In the genomic region with DNA sequence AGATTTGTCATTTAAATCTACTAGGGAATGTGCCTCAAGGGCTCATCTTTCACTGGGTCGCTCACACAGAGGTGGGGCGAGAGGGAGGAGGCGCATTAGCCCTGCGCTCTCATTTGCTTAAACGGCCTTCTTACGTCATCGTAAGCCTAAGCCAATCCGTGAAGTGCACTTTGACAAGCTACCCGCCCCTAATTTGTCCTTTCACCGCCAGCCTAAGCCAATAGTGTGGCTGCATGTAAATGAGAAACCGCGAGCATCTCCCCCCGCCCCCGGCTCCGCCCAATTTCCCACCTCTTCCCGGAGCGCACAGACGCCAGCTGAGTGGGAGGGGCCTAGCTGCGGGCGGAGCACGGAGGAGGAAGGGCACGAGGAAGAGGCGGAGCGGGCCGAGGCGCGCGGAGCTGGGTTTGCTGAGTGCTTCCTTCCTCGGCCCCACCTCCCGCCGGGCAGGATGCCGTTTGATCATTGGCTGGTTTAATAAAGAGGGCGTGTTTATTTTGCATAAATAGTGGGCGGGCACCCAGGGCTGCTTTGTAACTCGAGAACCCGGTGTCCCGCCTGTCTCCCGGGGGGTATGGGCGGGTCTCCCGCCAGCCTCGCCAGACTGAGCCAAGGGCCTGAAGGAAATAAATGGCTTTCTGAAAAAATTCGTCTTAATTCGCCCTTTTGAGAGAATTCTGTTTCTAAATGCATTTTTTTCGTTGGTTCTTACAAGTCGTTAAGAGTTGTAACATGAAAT, we compare ENCODE assay signal across 9 cellular contexts.
DNase-seq lines count a peak whose midpoint lies in the region; ATAC-seq and TF ChIP-seq lines count a peak whose summit lies in the region.
"Had no signal": no experiment of that assay in that cellular context is flagged by ENCODE, and none has a peak within 500 bp of the region (broad histone marks: within the 10 kb centered on the region; RNA-seq: fewer than 3 reads in every experiment).

No MANE protein-coding gene starts in this region.

- peak overlapping the region; percentile 42 to 48 for H3K4me3 ChIP-seq in duodenal mucosa (ENCODE audit: low read depth in 1 of 2, low read length in 2 of 2)
- H3K4me3 ChIP-seq: dorsolateral prefrontal cortex had no signal

- peaks cover 4% of the 10 kb centered on the region for H3K9me3 Mint-ChIP-seq in stimulated activated memory B cell treated with anti-CD40 and anti-IgM and Interleukin-4, amounts not matched to agents 10 μg/mL and 1 μg/mL and 100 μg/mL, for 72 hours

- peaks cover 11% of the 10 kb centered on the region for H3K4me1 Mint-ChIP-seq in stimulated activated memory B cell treated with anti-CD40 and anti-IgM and Interleukin-4, amounts not matched to agents 10 μg/mL and 1 μg/mL and 100 μg/mL, for 72 hours

- peak overlapping the region; percentile 77 for H3K4me3 Mint-ChIP-seq in stimulated activated memory B cell treated with anti-CD40 and anti-IgM and Interleukin-4, amounts not matched to agents 10 μg/mL and 1 μg/mL and 100 μg/mL, for 72 hours

- peak; percentile 88 for ATAC-seq in HG03571 (IDR thresholded peaks at IDR 0.05; ENCODE audit: unreplicated experiment)
- ATAC-seq in stimulated activated memory B cell treated with anti-CD40 and anti-IgM and Interleukin-4, amounts not matched to agents 10 μg/mL and 1 μg/mL and 100 μg/mL, for 72 hours, result peak; percentile 96

- no peaks in the 10 kb centered on the region for H3K36me3 ChIP-seq in duodenal mucosa (ENCODE audit: control insufficient read depth in 1 of 2, insufficient read depth in 2 of 2, low read length in 2 of 2)

- TF ChIP-seq CTCF in GM20000 (IDR thresholded peaks at IDR 0.05; ENCODE audit: extremely low read depth, missing control alignments), result no peak

- peaks cover 6% of the 10 kb centered on the region for H3K36me3 Mint-ChIP-seq in stimulated activated memory B cell treated with anti-CD40 and anti-IgM and Interleukin-4, amounts not matched to agents 10 μg/mL and 1 μg/mL and 100 μg/mL, for 72 hours

- peaks cover 67 to 93% of the 10 kb centered on the region in 2 donors for H3K27me3 ChIP-seq in duodenal mucosa (ENCODE audit: control insufficient read depth in 1 of 2, insufficient read depth in 2 of 2, low read length in 2 of 2)

- H3K27ac ChIP-seq in duodenal mucosa (ENCODE audit: low read depth, low read length), result no peak overlapping the region
- H3K27ac ChIP-seq: dorsolateral prefrontal cortex had no signal

- H3K27me3 Mint-ChIP-seq in stimulated activated memory B cell treated with anti-CD40 and anti-IgM and Interleukin-4, amounts not matched to agents 10 μg/mL and 1 μg/mL and 100 μg/mL, for 72 hours, result peaks cover 28% of the 10 kb centered on the region

- peaks cover 6 to 10% of the 10 kb centered on the region in 2 donors for H3K4me1 ChIP-seq in duodenal mucosa (ENCODE audit: control insufficient read depth in 1 of 2, insufficient read depth in 2 of 2, low read length in 2 of 2)

- H3K9ac ChIP-seq in duodenal mucosa (ENCODE audit: low read depth in 1 of 2, low read length in 2 of 2), result no peak overlapping the region

- DNase-seq in COLO829 (ENCODE audit: low spot score), result peak; percentile 99
- peak; percentile 88 for DNase-seq in GM20000 (ENCODE audit: low spot score)
- DNase-seq in NCI-H526 treated with DMSO at 0.1 percent for 48 hours (lab: John Stamatoyannopoulos, UW), result peak; percentile 100
- DNase-seq in activated CD4-positive, alpha-beta T cell treated with anti-CD3 and anti-CD28 coated beads, Interleukin-2, amount 50 U/mL, for 1 hour, result peak; percentile 56
- DNase-seq in mucosa of gallbladder (ENCODE audit: low spot score), result peak; percentile 87

- H3K9me3 ChIP-seq in duodenal mucosa (ENCODE audit: control insufficient read depth in 1 of 2, low read length in 2 of 2), result peaks cover 0 to 2% of the 10 kb centered on the region in 2 donors

- H3K27ac Mint-ChIP-seq in stimulated activated memory B cell treated with anti-CD40 and anti-IgM and Interleukin-4, amounts not matched to agents 10 μg/mL and 1 μg/mL and 100 μg/mL, for 72 hours, result no peak overlapping the region
